In the genomic region with DNA sequence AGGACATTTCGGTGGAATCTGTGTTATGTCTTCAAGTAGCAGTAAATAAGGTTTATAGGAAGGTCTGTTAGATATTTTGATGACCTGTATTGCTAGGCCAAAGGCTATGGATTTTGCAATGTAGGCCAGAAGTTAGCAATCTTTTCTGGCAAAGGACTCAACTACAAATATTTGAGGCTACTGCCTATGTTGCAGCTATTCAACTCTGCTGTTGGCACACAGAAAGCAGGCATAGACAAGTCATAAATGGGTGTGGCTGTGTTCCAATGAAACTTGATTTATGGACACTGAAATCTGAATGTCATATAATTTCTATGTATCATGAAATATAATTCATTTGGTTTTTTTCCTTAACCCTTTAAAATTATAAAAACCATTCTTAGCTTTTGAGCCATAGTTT, we compare ENCODE assay signal across 16 cellular contexts.
DNase-seq lines count a peak whose midpoint lies in the region; ATAC-seq, FAIRE-seq and TF ChIP-seq lines count a peak whose summit lies in the region.
"Had no signal": no experiment of that assay in that cellular context is flagged by ENCODE, and none has a peak within 500 bp of the region (broad histone marks: within the 10 kb centered on the region; RNA-seq: fewer than 3 reads in every experiment).

No MANE protein-coding gene starts in this region.

- H3K4me3 ChIP-seq in choroid plexus epithelial cell (ENCODE audit: low read depth, low read length) = no peak overlapping the region
- H3K4me3 ChIP-seq in keratinocyte (ENCODE audit: control insufficient read depth in 2 of 3, extremely low read depth in 1 of 3, insufficient read depth in 2 of 3, low read depth in 1 of 3, low read length in 3 of 3) = no peak overlapping the region

- H3K27ac ChIP-seq in keratinocyte (ENCODE audit: control insufficient read depth, insufficient read depth, low read length) = peak overlapping the region; percentile 69
- H3K27ac ChIP-seq: neutrophil had no signal

- H4K20me1 ChIP-seq in keratinocyte (ENCODE audit: control insufficient read depth, extremely low read depth, insufficient read depth, low read length) = no peaks in the 10 kb centered on the region

- H3K27me3 ChIP-seq in keratinocyte (ENCODE audit: control insufficient read depth, extremely low read depth, insufficient read depth, low read length) = no peaks in the 10 kb centered on the region

- ATAC-seq in left cardiac atrium = peak; percentile 27 to 50

- FAIRE-seq in keratinocyte (lab: Jason Lieb, UNC) = peak; percentile 84
- FAIRE-seq: A204.1 had no signal

- peak overlapping the region; percentile 68 for H3K4me2 ChIP-seq in keratinocyte (ENCODE audit: control insufficient read depth, extremely low read depth, insufficient read depth, low read depth, low read length)

- dilution Hi-C loops in keratinocyte (cut with MboI; ENCODE audit: extremely low pct_ligation_motif_present, low sequenced_read_pairs) = no loop called here

- peak overlapping the region; percentile 11 for H3K9ac ChIP-seq in keratinocyte (ENCODE audit: control insufficient read depth, extremely low read depth, insufficient read depth, low read length)

- DNase-seq in left cardiac atrium (no peak), cardiac septum (ENCODE audit: low spot score) (no peak), choroid plexus epithelial cell (ENCODE audit: low read depth) (peak; percentile 43), keratinocyte (ENCODE audit: low read depth, low spot score) (peak; percentile 36), ureter (ENCODE audit: low spot score) (peak; percentile 50), GM19240 (ENCODE audit: insufficient read length, low spot score) (no peak), anterior cingulate cortex (lab: John Stamatoyannopoulos, UW) (no peak)
- DNase-seq in activated CD8-positive, alpha-beta memory T cell treated with anti-CD3 and anti-CD28 coated beads for 24 hours = no peak
- DNase-seq: activated T-cell treated with anti-CD3 and anti-CD28 coated beads, Interleukin-2, amount 50 U/mL, for 24 hours; amniotic stem cell; effector CD4-positive, alpha-beta T cell; hypothalamus; NCI-H2171; T-helper 1 cell had no signal

- no peaks in the 10 kb centered on the region for H3K9me3 ChIP-seq in keratinocyte (ENCODE audit: control insufficient read depth, low read depth, low read length)
- H3K9me3 ChIP-seq: neutrophil had no signal

- H3K36me3 ChIP-seq in keratinocyte (ENCODE audit: control insufficient read depth in 2 of 2, extremely low read depth in 1 of 2, insufficient read depth in 2 of 2, low read length in 2 of 2) = no peaks in the 10 kb centered on the region
- H3K36me3 ChIP-seq: neutrophil had no signal

- H3K79me2 ChIP-seq in keratinocyte (ENCODE audit: control insufficient read depth, insufficient read depth, low read length) = no peaks in the 10 kb centered on the region

- TF ChIP-seq CTCF in choroid plexus epithelial cell (conservative IDR thresholded peaks at IDR 0.05; ENCODE audit: low read depth, low read length) = no peak
- TF ChIP-seq CTCF in keratinocyte (optimal IDR thresholded peaks at IDR 0.05 in 1 of 3, IDR thresholded peaks at IDR 0.05 in 1 of 3, conservative IDR thresholded peaks at IDR 0.05 in 1 of 3; ENCODE audit: extremely low read depth in 1 of 3, insufficient read depth in 2 of 3, low read length in 3 of 3) = no peak

- intact Hi-C loops in left cardiac atrium (cut with DNase I) (no loop called here), cardiac septum (cut with DNase I) (no loop called here)

- peaks cover 31% of the 10 kb centered on the region for H3K4me1 ChIP-seq in keratinocyte (ENCODE audit: control insufficient read depth, extremely low read depth, insufficient read depth, low read length)

- H2AFZ ChIP-seq in keratinocyte (ENCODE audit: control insufficient read depth, low read length) = peak overlapping the region; percentile 43

- no peaks in the 10 kb centered on the region for H3K9me1 ChIP-seq in keratinocyte (ENCODE audit: control insufficient read depth, extremely low read depth, insufficient read depth, low read length)

Comparison
In these comparisons a context has a peak if more than half of its experiments do, and no peak if none do; other contexts are left out.
1. DNase-seq: peak in choroid plexus epithelial cell (single experiment), keratinocyte (single experiment) and ureter (single experiment); none in left cardiac atrium (single experiment), cardiac septum (single experiment), GM19240 (single experiment), activated CD8-positive, alpha-beta memory T cell treated with anti-CD3 and anti-CD28 coated beads for 24 hours (single experiment) and anterior cingulate cortex (0 of 58).